In the genomic region with DNA sequence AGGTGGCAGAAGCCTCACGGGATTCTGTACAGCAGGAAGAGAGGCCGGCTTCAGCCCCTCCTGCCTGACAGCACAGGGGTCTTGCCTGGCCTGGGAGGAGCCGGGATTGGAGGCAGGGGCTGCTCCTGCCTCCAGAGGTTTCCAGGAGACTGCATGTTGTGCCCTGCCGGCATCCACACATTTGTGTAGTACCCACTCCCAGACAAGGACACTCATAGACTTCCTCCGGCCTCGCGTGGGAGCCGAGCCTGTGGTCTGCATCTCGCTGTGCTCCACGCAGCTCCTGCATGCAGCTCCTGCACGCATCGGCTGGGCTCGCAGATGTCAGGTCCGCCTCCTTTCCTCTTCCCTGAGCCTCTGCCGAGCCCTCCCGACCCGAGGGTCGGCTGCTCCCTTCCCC, we compare ENCODE assay signal across 26 cellular contexts. TPM values are rescaled to one million over a fixed set of nuclear protein-coding genes. Genes with fewer than 3 reads are reported as not detected.
"Had no signal": no experiment of that assay in that cellular context is flagged by ENCODE, and none has a peak within 500 bp of the region (broad histone marks: within the 10 kb centered on the region; RNA-seq: fewer than 3 reads in every experiment).

No MANE protein-coding gene starts in this region.

- H3K4me1 Mint-ChIP-seq: activated CD8-positive, alpha-beta memory T cell treated with anti-CD3 and anti-CD28 coated beads, Interleukin-2, amount 10 ng/mL, durations not matched to agents 7 days and 5 days had no signal

- DNase-seq: activated CD4-positive, alpha-beta T cell treated with anti-CD3 and anti-CD28 coated beads for 48 hours; activated CD4-positive, alpha-beta T cell treated with anti-CD3 and anti-CD28 coated beads, Interleukin-2, amount 50 U/mL, for 4 hours; activated CD4-positive, CD25-positive, alpha-beta regulatory T cell treated with anti-CD3 and anti-CD28 coated beads, Interleukin-2, amount 50 U/mL, for 72 hours; activated CD8-positive, alpha-beta memory T cell treated with anti-CD3 and anti-CD28 coated beads, Interleukin-2, amount 10 ng/mL, durations not matched to agents 7 days and 5 days; activated effector memory CD4-positive, alpha-beta T cell treated with anti-CD3 and anti-CD28 coated beads, Interleukin-2, amount 50 U/mL, for 16 hours; activated naive CD4-positive, alpha-beta T cell treated with Interleukin-2 at 50 U/mL for 16 hours; activated T-cell treated with anti-CD3 and anti-CD28 coated beads, Interleukin-2, amount 50 U/mL, for 24 hours; amygdala; brain microvascular endothelial cell; Kasumi-1; KBM-7; NCI-H1048; NCI-H146; NCI-H1930; NCI-H345; NCI-H510A treated with DMSO at 0.1 percent for 48 hours; NCI-H69; NK-92 treated with Interleukin-12 subunit alpha and Interleukin-12 subunit beta, amount 100 ng/mL, for 24 hours; OCI-M1; Right ventricle myocardium superior; SJCRH30 had no signal

- H3K4me3 Mint-ChIP-seq: activated CD8-positive, alpha-beta memory T cell treated with anti-CD3 and anti-CD28 coated beads, Interleukin-2, amount 10 ng/mL, durations not matched to agents 7 days and 5 days; activated naive CD8-positive, alpha-beta T cell; activated T-cell treated with anti-CD3 and anti-CD28 coated beads, Interleukin-2, amount 50 U/mL, for 24 hours; T-helper 1 cell treated with Interleukin-12 subunit alpha and Interleukin-12 subunit beta and Interleukin-4 antibody, amounts not matched to agents 30 μg/mL and 1 μg/mL, for 36 hours had no signal

- H3K4me3 ChIP-seq: cardiac muscle cell, SJCRH30 had no signal

- H3K27me3 ChIP-seq: brain microvascular endothelial cell had no signal

- H3K36me3 Mint-ChIP-seq: activated CD8-positive, alpha-beta memory T cell treated with anti-CD3 and anti-CD28 coated beads, Interleukin-2, amount 10 ng/mL, durations not matched to agents 7 days and 5 days had no signal

- H3K4me1 ChIP-seq: SJCRH30 had no signal

- H3K27ac ChIP-seq: brain microvascular endothelial cell, cardiac muscle cell, RWPE1, SJCRH30 had no signal

- ATAC-seq: activated CD8-positive, alpha-beta memory T cell treated with anti-CD3 and anti-CD28 coated beads, Interleukin-2, amount 10 ng/mL, durations not matched to agents 7 days and 5 days; Panc1 had no signal

- H3K36me3 ChIP-seq: brain microvascular endothelial cell, cardiac muscle cell, SJCRH30 had no signal

- H3K9me3 Mint-ChIP-seq: activated T-cell treated with anti-CD3 and anti-CD28 coated beads, Interleukin-2, amount 50 U/mL, for 24 hours had no signal

RNA-seq across cellular contexts. Expression of a gene that starts 34.7 kb away (rescaled TPM):
- total RNA-seq: SJCRH30 had no signal
